Comparison of ENCODE assay signal across 29 cellular contexts in genomic region chr14:31126680-31127079, GRCh38.
"Had no signal": no experiment of that assay in that cellular context is flagged by ENCODE, and none has a peak within 500 bp of the region (broad histone marks: within the 10 kb centered on the region; RNA-seq: fewer than 3 reads in every experiment).

No MANE protein-coding gene starts in this region.

- H3K4me1 ChIP-seq: pancreas, prostate gland, tibial nerve, vagina had no signal

- H3K4me2 ChIP-seq: smooth muscle cell had no signal

- H3K36me3 ChIP-seq: prostate gland had no signal

- H3K4me3 ChIP-seq: pancreas, prostate gland, skin epidermis, smooth muscle cell, spleen, stomach, thoracic aorta, thyroid gland, tibial nerve, upper lobe of left lung, vagina had no signal

- FAIRE-seq: urothelium cell line had no signal

- H3K27me3 ChIP-seq: neutrophil, pancreas, spleen, stomach, thyroid gland, tibial nerve, upper lobe of left lung, vagina had no signal

- DNase-seq: naive thymus-derived CD8-positive, alpha-beta T cell; nephron progenitor cell; nucleus accumbens; pancreas; right cardiac atrium; spleen; stimulated activated CD4-positive, alpha-beta T cell treated with anti-CD3 and anti-CD28 coated beads, Interleukin-12 subunit alpha, Interleukin-12 subunit beta, amount 100 ng/mL, for 4 hours; stimulated activated CD4-positive, alpha-beta T cell treated with anti-CD3 and anti-CD28 coated beads, Interleukin-1b, Interleukin-23, amount 100 ng/mL, for 48 hours; stimulated activated CD4-positive, alpha-beta T cell treated with anti-CD3 and anti-CD28 coated beads, Interleukin-4, amount 100 ng/mL, for 1 hour; stimulated activated CD4-positive, alpha-beta T cell treated with anti-CD3 and anti-CD28 coated beads, Interleukin-4, amount 100 ng/mL, for 4 hours; stimulated activated CD8-positive, alpha-beta memory T cell treated with anti-CD3 and anti-CD28 coated beads, Interleukin-4, amount 100 ng/mL, for 48 hours; stimulated activated naive CD4-positive, alpha-beta T cell treated with Interleukin-2 at 50 U/mL for 16 hours; stomach; thyroid gland; trophoblast cell; upper lobe of left lung had no signal

- H3K9me3 ChIP-seq: neutrophil, pancreas, prostate gland, spleen, stomach, thoracic aorta, thyroid gland, tibial nerve, upper lobe of left lung, vagina had no signal

- H3K27ac Mint-ChIP-seq: nephron progenitor cell; stimulated activated memory B cell treated with anti-CD40 and anti-IgM and Interleukin-4, amounts not matched to agents 10 μg/mL and 1 μg/mL and 100 μg/mL, for 72 hours; stimulated activated naive CD8-positive, alpha-beta T cell treated with anti-CD3 and anti-CD28 coated beads, Interleukin-15, Interleukin-2, amounts not matched to agents 100 ng/mL and 50 ng/mL, for 24 hours had no signal

- H3K9me3 Mint-ChIP-seq: naive thymus-derived CD8-positive, alpha-beta T cell; natural killer cell treated with Interleukin-12 subunit alpha and Interleukin-12 subunit beta and Interleukin-15 and Interleukin-18, amount 100 ng/mL, for 72 hours; nephron progenitor cell; neural crest cell; stimulated activated memory B cell treated with anti-CD40 and anti-IgM and Interleukin-4, amounts not matched to agents 10 μg/mL and 1 μg/mL and 100 μg/mL, for 72 hours; stimulated activated naive CD8-positive, alpha-beta T cell treated with anti-CD3 and anti-CD28 coated beads, Interleukin-15, Interleukin-2, amounts not matched to agents 100 ng/mL and 50 ng/mL, for 24 hours had no signal

- H3K27ac ChIP-seq: pancreas, prostate gland, skin epidermis, spleen, stomach, thoracic aorta, tibial nerve, upper lobe of left lung, vagina had no signal

- H3K27me3 Mint-ChIP-seq: naive thymus-derived CD8-positive, alpha-beta T cell; natural killer cell treated with Interleukin-12 subunit alpha and Interleukin-12 subunit beta and Interleukin-15 and Interleukin-18, amount 100 ng/mL, for 72 hours; stimulated activated memory B cell treated with anti-CD40 and anti-IgM and Interleukin-4, amounts not matched to agents 10 μg/mL and 1 μg/mL and 100 μg/mL, for 72 hours; stimulated activated naive CD8-positive, alpha-beta T cell treated with anti-CD3 and anti-CD28 coated beads, Interleukin-15, Interleukin-2, amounts not matched to agents 100 ng/mL and 50 ng/mL, for 24 hours had no signal

- H3K4me1 Mint-ChIP-seq: nephron progenitor cell, neural crest cell had no signal

- ATAC-seq: naive thymus-derived CD8-positive, alpha-beta T cell; natural killer cell treated with Interleukin-12 subunit alpha and Interleukin-12 subunit beta and Interleukin-15 and Interleukin-18, amount 100 ng/mL, for 72 hours; pancreas; right cardiac atrium; sciatic nerve; stimulated activated memory B cell treated with anti-CD40 and anti-IgM and Interleukin-4, amounts not matched to agents 10 μg/mL and 1 μg/mL and 100 μg/mL, for 72 hours had no signal

- H3K4me3 Mint-ChIP-seq: natural killer cell treated with Interleukin-12 subunit alpha and Interleukin-12 subunit beta and Interleukin-15 and Interleukin-18, amount 100 ng/mL, for 72 hours; nephron progenitor cell; neural crest cell; stimulated activated memory B cell treated with anti-CD40 and anti-IgM and Interleukin-4, amounts not matched to agents 10 μg/mL and 1 μg/mL and 100 μg/mL, for 72 hours; stimulated activated naive CD8-positive, alpha-beta T cell treated with anti-CD3 and anti-CD28 coated beads, Interleukin-15, Interleukin-2, amounts not matched to agents 100 ng/mL and 50 ng/mL, for 24 hours had no signal
